In the genomic region with DNA sequence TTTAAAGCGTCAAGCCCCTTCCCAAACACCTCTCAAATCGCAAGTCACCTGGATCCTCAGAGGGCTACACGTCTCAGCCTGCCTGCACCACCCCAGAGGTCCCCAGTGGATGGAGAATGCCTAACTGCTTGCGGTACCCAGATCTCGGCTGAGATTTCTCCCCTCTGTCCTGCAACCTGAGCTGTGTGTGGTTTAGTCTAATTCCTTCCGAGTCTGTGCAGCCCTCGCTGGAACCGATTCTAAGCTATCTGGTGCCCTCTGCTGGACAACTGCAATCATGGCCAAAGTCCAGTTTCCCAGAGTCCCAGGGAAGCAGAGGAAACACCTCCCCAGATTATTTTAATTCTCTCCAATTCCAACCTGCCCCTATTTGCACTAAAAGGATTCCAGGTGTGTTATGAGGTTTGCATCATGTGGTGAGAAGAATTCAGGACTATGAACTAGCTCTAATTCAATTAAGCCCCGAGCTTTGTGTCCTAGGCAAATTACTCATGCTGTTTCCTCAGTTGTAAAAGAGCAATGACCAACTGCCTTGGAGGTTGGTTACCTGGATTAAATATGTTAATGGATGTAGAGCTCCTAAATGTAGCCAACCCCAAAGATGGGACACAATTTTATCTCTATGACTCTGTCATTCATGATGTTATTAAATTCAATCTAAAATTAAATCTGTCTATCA, we compare ENCODE assay signal across 8 cellular contexts.
DNase-seq lines count a peak whose midpoint lies in the region; ATAC-seq, FAIRE-seq and TF ChIP-seq lines count a peak whose summit lies in the region.

No MANE protein-coding gene starts in this region.

- H3K36me3 Mint-ChIP-seq in CD4-positive, alpha-beta T cell (ENCODE audit: low read depth): no peaks in the 10 kb centered on the region

- H3K27ac ChIP-seq in CD4-positive, alpha-beta T cell (ENCODE audit: low read depth, low read length): no peak overlapping the region
- no peak overlapping the region for H3K27ac ChIP-seq in tibial nerve

- H3K9me3 ChIP-seq in CD4-positive, alpha-beta T cell (ENCODE audit: control insufficient read depth, low read length): no peaks in the 10 kb centered on the region
- H3K9me3 ChIP-seq in tibial nerve: no peaks in the 10 kb centered on the region

- TF ChIP-seq POLR2A in tibial nerve (IDR thresholded peaks at IDR 0.05): no peak

- peak; percentile 26 to 53 (median 32) for DNase-seq in CD4-positive, alpha-beta T cell
- DNase-seq in HUDEP-2 (lab: John Stamatoyannopoulos, UW; ENCODE audit: unreplicated experiment in 76 of 76): peak in 39 of 76 experiments; percentile 1 to 58 (median 15)
- peak; percentile 80 for DNase-seq in RCC 7860 (ENCODE audit: low spot score)
- DNase-seq in activated T-helper 1 cell treated with Interleukin-2 at 50 U/mL for 16 hours (ENCODE audit: low read depth): peak; percentile 25
- DNase-seq in foreskin fibroblast: peak; percentile 78 to 88
- DNase-seq in omental fat pad (ENCODE audit: low spot score): peak; percentile 32
- peak in 1 of 2 donors; percentile 67 for DNase-seq in tibial nerve (ENCODE audit: low spot score in 2 of 2)

- H3K4me1 Mint-ChIP-seq in CD4-positive, alpha-beta T cell (ENCODE audit: low read depth): no peaks in the 10 kb centered on the region

- no peak for TF ChIP-seq EP300 in tibial nerve (IDR thresholded peaks at IDR 0.05)

- H3K4me3 Mint-ChIP-seq in CD4-positive, alpha-beta T cell: no peak overlapping the region

- intact Hi-C loops in CD4-positive, alpha-beta T cell (cut with DNase I, micrococcal nuclease): loop anchor here (2.0 to 10.0 kb wide), 4 partner anchors 1576 to 1990 kb away; no protein-coding TSS in a partner anchor

- no peaks in the 10 kb centered on the region for H3K9me3 Mint-ChIP-seq in CD4-positive, alpha-beta T cell

- H3K36me3 ChIP-seq in tibial nerve: no peaks in the 10 kb centered on the region

- peaks cover 0 to 27% (median 0%) of the 10 kb centered on the region in 4 donors for H3K4me1 ChIP-seq in tibial nerve

- ATAC-seq in CD4-positive, alpha-beta T cell (ENCODE audit: poor library complexity): peak; percentile 55
- ATAC-seq in GM19372 (IDR thresholded peaks at IDR 0.05; ENCODE audit: low read depth, unreplicated experiment): peak; percentile 82
- no peak for ATAC-seq in omental fat pad (ENCODE audit: low FRiP score)

- peak; percentile 78 for TF ChIP-seq CTCF in CD4-positive, alpha-beta T cell (IDR thresholded peaks at IDR 0.05)
- peak; percentile 90 for TF ChIP-seq CTCF in foreskin fibroblast (IDR thresholded peaks at IDR 0.05; ENCODE audit: low read depth, low read length)
- peak in 1 of 3 donors; percentile 42 for TF ChIP-seq CTCF in omental fat pad (IDR thresholded peaks at IDR 0.05)
- TF ChIP-seq CTCF in tibial nerve (IDR thresholded peaks at IDR 0.05): peak; percentile 66 to 84 (median 77)

- H3K27ac Mint-ChIP-seq in CD4-positive, alpha-beta T cell: no peak overlapping the region

- POLR2A ChIA-PET in CD4-positive, alpha-beta T cell (lab: Charles Lee): no interaction called here

- H3K4me3 ChIP-seq in foreskin fibroblast (ENCODE audit: low read depth in 1 of 2, low read length in 2 of 2) (no peak overlapping the region), tibial nerve (no peak overlapping the region)

- peak; percentile 77 for FAIRE-seq in RCC 7860 (lab: Jason Lieb, UNC)

- CTCF ChIA-PET in CD4-positive, alpha-beta T cell (lab: Charles Lee): interaction anchor here (0.6 to 1.3 kb wide), 6 partner anchors 9 to 609 kb away, joined by 3 to 5 read pairs (median 3); no protein-coding TSS in a partner anchor

- H3K27me3 Mint-ChIP-seq in CD4-positive, alpha-beta T cell: peaks cover 29% of the 10 kb centered on the region

- H3K27me3 ChIP-seq in CD4-positive, alpha-beta T cell (ENCODE audit: control insufficient read depth, insufficient read depth, low read length): peaks cover 7% of the 10 kb centered on the region
- no peaks in the 10 kb centered on the region for H3K27me3 ChIP-seq in tibial nerve

- 29 to 34% methylated on average over 8 to 9 of the region's 9 CpGs for WGBS in tibial nerve, 2 donors
